In the genomic region with DNA sequence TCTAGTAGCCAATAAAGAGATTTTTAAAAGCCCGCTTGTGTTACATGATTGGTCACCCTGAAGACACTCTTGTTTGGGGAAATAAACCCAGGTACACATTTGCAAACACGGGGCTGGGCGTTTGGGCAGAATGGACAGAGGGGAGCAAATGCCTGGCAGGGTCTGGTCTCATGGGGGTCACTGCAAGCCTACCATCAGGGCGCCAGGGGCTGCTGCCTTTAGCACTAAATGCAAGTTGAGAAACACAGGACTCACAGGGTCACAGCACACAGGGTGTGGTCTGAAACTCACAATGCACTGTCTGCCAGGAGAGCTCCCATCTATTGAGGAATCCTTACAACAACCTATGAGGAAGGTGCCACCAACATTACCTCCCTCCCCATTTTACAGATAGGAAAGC, we compare ENCODE assay signal across 20 cellular contexts.
DNase-seq lines count a peak whose midpoint lies in the region; ATAC-seq and TF ChIP-seq lines count a peak whose summit lies in the region.
"Had no signal": no experiment of that assay in that cellular context is flagged by ENCODE, and none has a peak within 500 bp of the region (broad histone marks: within the 10 kb centered on the region; RNA-seq: fewer than 3 reads in every experiment).

No MANE protein-coding gene starts in this region.

- TF ChIP-seq EP300 in tibial nerve (IDR thresholded peaks at IDR 0.05), result no peak

- intact Hi-C loops in prostate gland (cut with DNase I), result no loop called here
- intact Hi-C loops in lower leg skin (cut with DNase I; ENCODE audit: low total_unique reads), result no loop called here

- no peak for DNase-seq in right atrium auricular region (ENCODE audit: low spot score)
- no peak for DNase-seq in prostate gland (ENCODE audit: low spot score)
- no peak for DNase-seq in tibial nerve (ENCODE audit: low spot score in 2 of 2)
- no peak for DNase-seq in SW480 (ENCODE audit: low spot score)
- DNase-seq in lower leg skin (ENCODE audit: low spot score in 2 of 2), result no peak
- DNase-seq in SKM-1 (lab: John Stamatoyannopoulos, UW; ENCODE audit: unreplicated experiment), result no peak
- DNase-seq: activated CD8-positive, alpha-beta memory T cell treated with anti-CD3 and anti-CD28 coated beads, Interleukin-2, amount 50 U/mL, for 4 hours; activated naive CD8-positive, alpha-beta T cell treated with anti-CD3 and anti-CD28 coated beads for 36 hours; DMS53; GF-D8; glutamatergic neuron; NCI-H1417; NCI-H526 treated with DMSO at 0.1 percent for 48 hours; RPMI8226; T-helper 9 cell had no signal

- H3K36me3 ChIP-seq in right atrium auricular region, result no peaks in the 10 kb centered on the region
- H3K36me3 ChIP-seq in prostate gland, result no peaks in the 10 kb centered on the region
- peaks cover 0 to 31% (median 0%) of the 10 kb centered on the region in 3 donors for H3K36me3 ChIP-seq in tibial nerve

- no peak for ATAC-seq in GM18502 (IDR thresholded peaks at IDR 0.05; ENCODE audit: poor library complexity, unreplicated experiment)
- ATAC-seq: WTC11 had no signal

- H3K9me3 ChIP-seq in right atrium auricular region, result no peaks in the 10 kb centered on the region
- H3K9me3 ChIP-seq in prostate gland, result no peaks in the 10 kb centered on the region
- H3K9me3 ChIP-seq in tibial nerve, result no peaks in the 10 kb centered on the region
- H3K9me3 ChIP-seq: left lung, neutrophil had no signal

- no peak overlapping the region for H3K4me3 ChIP-seq in right atrium auricular region
- H3K4me3 ChIP-seq in prostate gland, result no peak overlapping the region
- no peak overlapping the region for H3K4me3 ChIP-seq in tibial nerve
- no peak overlapping the region for H3K4me3 ChIP-seq in lower leg skin (ENCODE audit: low read depth, poor library complexity, severe bottlenecking)
- H3K4me3 ChIP-seq: left lung had no signal

- no peaks in the 10 kb centered on the region for H3K27me3 ChIP-seq in right atrium auricular region
- H3K27me3 ChIP-seq in prostate gland (replicated peaks; ENCODE audit: insufficient read depth), result no peaks in the 10 kb centered on the region
- H3K27me3 ChIP-seq in tibial nerve, result no peaks in the 10 kb centered on the region
- H3K27me3 ChIP-seq: left lung, neutrophil had no signal

- WGBS in prostate gland, result 86% methylated on average over 4 of the region's 4 CpGs
- WGBS in tibial nerve, 2 donors, result 84 to 93% methylated on average over 4 of the region's 4 CpGs
- 89 to 97% methylated on average over 4 of the region's 4 CpGs for WGBS in lower leg skin, 2 donors

- H3K4me1 ChIP-seq in right atrium auricular region (peaks cover 0 to 41% of the 10 kb centered on the region in 2 donors), prostate gland (replicated peaks) (peaks cover 4% of the 10 kb centered on the region), tibial nerve (peaks cover 0 to 60% (median 34%) of the 10 kb centered on the region in 4 donors)

- H3K27ac ChIP-seq in VCaP (peak overlapping the region; percentile 56), right atrium auricular region (peak overlapping the region; percentile 76 to 79), prostate gland (peak overlapping the region; percentile 27 to 39), tibial nerve (peak overlapping the region; percentile 1 to 83 (median 48))
- H3K27ac ChIP-seq: neutrophil had no signal

- TF ChIP-seq POLR2A in prostate gland (IDR thresholded peaks at IDR 0.05) (no peak), tibial nerve (IDR thresholded peaks at IDR 0.05) (no peak), lower leg skin (IDR thresholded peaks at IDR 0.05) (no peak)

- TF ChIP-seq CTCF in VCaP (conservative IDR thresholded peaks at IDR 0.05) (no peak), right atrium auricular region (IDR thresholded peaks at IDR 0.05) (no peak), prostate gland (IDR thresholded peaks at IDR 0.05) (no peak), tibial nerve (IDR thresholded peaks at IDR 0.05) (no peak), lower leg skin (IDR thresholded peaks at IDR 0.05) (no peak)
